In the genomic region with DNA sequence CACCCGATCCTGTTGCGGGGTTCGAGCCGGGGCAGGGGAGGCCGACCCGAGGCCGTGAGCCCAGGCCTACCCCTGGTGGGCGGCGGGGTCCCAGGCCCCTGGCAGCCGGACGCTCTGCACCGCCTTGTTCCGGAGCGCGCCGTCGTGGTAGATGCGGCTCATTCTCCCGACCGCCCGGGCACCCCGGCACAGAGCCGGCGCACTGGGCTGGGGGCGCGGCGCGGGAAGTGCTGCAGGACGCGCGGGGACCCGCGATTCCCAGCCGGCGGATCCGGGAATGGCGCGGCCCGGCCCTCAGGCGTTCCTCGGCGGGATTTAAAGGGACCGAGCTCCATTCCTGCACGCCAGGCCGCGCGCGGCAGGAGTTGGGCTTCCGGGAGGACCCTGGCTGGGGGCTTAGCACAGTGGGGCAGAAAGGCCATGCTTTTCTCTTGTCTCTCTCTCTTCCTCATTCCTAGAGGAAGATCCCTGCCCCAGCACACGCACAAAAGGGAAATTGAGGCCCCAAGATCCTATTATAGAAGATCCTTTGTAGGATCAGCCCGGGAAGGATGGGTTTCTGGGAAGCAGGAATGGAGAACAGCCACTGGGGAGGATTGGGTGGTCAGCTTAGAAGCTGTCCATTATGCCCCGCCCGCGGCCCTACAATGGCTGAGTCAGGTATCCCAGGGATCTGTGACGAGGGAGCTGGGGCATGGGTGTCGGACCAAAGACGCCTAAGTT, we compare ENCODE assay signal across 1 cellular context.
TF ChIP-seq lines count a peak whose summit lies in the region.

Gene ARPIN, minus strand, starts transcription at position 279 of the 723 bp plus-strand sequence. Its CDS starts 117 bp downstream, at position 162.

TF ChIP-seq in HEK293, 187 proteins besides CTCF, POLR2A, EP300 and RAD21 (continued from another document and continues in another):
- TF ChIP-seq PATZ1 (tag by site-specific recombination; IDR thresholded peaks at IDR 0.05) (0 out of 2 replicates have a peak, but pooled peaks have one; percentile 39), ZNF704 (tag by site-specific recombination; IDR thresholded peaks at IDR 0.05) (no peak), ZNF416 (tag by site-specific recombination; IDR thresholded peaks at IDR 0.05) (no peak), ZNF610 (tag by site-specific recombination; IDR thresholded peaks at IDR 0.05; ENCODE audit: borderline replicate concordance) (no peak), ZBTB8A (tag by site-specific recombination; IDR thresholded peaks at IDR 0.05) (0 out of 2 replicates have a peak, but pooled peaks have one; percentile 40), SP3 (tag by site-specific recombination; IDR thresholded peaks at IDR 0.05) (no peak; the same call in 1 of the 2 replicates), ZNF76 (tag by site-specific recombination; IDR thresholded peaks at IDR 0.05; ENCODE audit: borderline replicate concordance, low read depth) (peak; percentile 32; the same call in 1 of the 2 replicates), ZNF157 (tag by site-specific recombination; IDR thresholded peaks at IDR 0.05) (no peak), SCRT1 (tag by site-specific recombination; IDR thresholded peaks at IDR 0.05; ENCODE audit: borderline replicate concordance) (no peak), ZNF16 (tag by site-specific recombination; IDR thresholded peaks at IDR 0.05; ENCODE audit: low read depth) (no peak), ZNF561 (tag by site-specific recombination; IDR thresholded peaks at IDR 0.05; ENCODE audit: borderline replicate concordance) (peak; percentile 51; the same call in 1 of the 2 replicates), ZNF311 (tag by site-specific recombination; IDR thresholded peaks at IDR 0.05; ENCODE audit: borderline replicate concordance) (no peak), ZNF670 (tag by site-specific recombination; IDR thresholded peaks at IDR 0.05; ENCODE audit: low read depth) (no peak), ZNF202 (tag by site-specific recombination; IDR thresholded peaks at IDR 0.05; ENCODE audit: borderline replicate concordance) (no peak), ZIC2 (tag by site-specific recombination; IDR thresholded peaks at IDR 0.05) (peak; percentile 37), ZNF660 (tag by site-specific recombination; IDR thresholded peaks at IDR 0.05) (peak; percentile 79; the same call in 1 of the 2 replicates), ZNF24 (tag by site-specific recombination; IDR thresholded peaks at IDR 0.05) (no peak), GLIS2 (tag by site-specific recombination; IDR thresholded peaks at IDR 0.05) (peak; percentile 45), ZNF248 (tag by site-specific recombination; IDR thresholded peaks at IDR 0.05) (no peak), ZNF324 (tag by site-specific recombination; IDR thresholded peaks at IDR 0.05) (0 out of 2 replicates have a peak, but pooled peaks have one; percentile 13), ZNF394 (tag by site-specific recombination; IDR thresholded peaks at IDR 0.05; ENCODE audit: borderline replicate concordance) (no peak), PBX3 (CRISPR knock-in tag; IDR thresholded peaks at IDR 0.05) (peak; percentile 80; the same call in 1 of the 2 replicates), SP7 (tag by site-specific recombination; IDR thresholded peaks at IDR 0.05) (0 out of 2 replicates have a peak, but pooled peaks have one; percentile 33), YY2 (tag by site-specific recombination; IDR thresholded peaks at IDR 0.05) (0 out of 2 replicates have a peak, but pooled peaks have one; percentile 25), ZSCAN16 (tag by site-specific recombination; IDR thresholded peaks at IDR 0.05) (0 out of 2 replicates have a peak, but pooled peaks have one; percentile 26), ZNF785 (tag by site-specific recombination; IDR thresholded peaks at IDR 0.05) (no peak), KLF10 (tag by site-specific recombination; IDR thresholded peaks at IDR 0.05) (peak; percentile 62; the same call in 1 of the 2 replicates), IKZF3 (tag by site-specific recombination; IDR thresholded peaks at IDR 0.05) (peak; percentile 83), REPIN1 (tag by site-specific recombination; IDR thresholded peaks at IDR 0.05; ENCODE audit: low read depth) (no peak), YY1 (tag by site-specific recombination; IDR thresholded peaks at IDR 0.05) (peak; percentile 73; the same call in 1 of the 2 replicates)
- TF ChIP-seq, protein P1, sequence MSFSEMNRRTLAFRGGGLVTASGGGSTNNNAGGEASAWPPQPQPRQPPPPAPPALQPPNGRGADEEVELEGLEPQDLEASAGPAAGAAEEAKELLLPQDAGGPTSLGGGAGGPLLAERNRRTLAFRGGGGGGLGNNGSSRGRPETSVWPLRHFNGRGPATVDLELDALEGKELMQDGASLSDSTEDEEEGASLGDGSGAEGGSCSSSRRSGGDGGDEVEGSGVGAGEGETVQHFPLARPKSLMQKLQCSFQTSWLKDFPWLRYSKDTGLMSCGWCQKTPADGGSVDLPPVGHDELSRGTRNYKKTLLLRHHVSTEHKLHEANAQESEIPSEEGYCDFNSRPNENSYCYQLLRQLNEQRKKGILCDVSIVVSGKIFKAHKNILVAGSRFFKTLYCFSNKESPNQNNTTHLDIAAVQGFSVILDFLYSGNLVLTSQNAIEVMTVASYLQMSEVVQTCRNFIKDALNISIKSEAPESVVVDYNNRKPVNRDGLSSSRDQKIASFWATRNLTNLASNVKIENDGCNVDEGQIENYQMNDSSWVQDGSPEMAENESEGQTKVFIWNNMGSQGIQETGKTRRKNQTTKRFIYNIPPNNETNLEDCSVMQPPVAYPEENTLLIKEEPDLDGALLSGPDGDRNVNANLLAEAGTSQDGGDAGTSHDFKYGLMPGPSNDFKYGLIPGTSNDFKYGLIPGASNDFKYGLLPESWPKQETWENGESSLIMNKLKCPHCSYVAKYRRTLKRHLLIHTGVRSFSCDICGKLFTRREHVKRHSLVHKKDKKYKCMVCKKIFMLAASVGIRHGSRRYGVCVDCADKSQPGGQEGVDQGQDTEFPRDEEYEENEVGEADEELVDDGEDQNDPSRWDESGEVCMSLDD (tag by site-specific recombination; IDR thresholded peaks at IDR 0.05), result 0 out of 2 replicates have a peak, but pooled peaks have one; percentile 37
- TF ChIP-seq, protein P2, sequence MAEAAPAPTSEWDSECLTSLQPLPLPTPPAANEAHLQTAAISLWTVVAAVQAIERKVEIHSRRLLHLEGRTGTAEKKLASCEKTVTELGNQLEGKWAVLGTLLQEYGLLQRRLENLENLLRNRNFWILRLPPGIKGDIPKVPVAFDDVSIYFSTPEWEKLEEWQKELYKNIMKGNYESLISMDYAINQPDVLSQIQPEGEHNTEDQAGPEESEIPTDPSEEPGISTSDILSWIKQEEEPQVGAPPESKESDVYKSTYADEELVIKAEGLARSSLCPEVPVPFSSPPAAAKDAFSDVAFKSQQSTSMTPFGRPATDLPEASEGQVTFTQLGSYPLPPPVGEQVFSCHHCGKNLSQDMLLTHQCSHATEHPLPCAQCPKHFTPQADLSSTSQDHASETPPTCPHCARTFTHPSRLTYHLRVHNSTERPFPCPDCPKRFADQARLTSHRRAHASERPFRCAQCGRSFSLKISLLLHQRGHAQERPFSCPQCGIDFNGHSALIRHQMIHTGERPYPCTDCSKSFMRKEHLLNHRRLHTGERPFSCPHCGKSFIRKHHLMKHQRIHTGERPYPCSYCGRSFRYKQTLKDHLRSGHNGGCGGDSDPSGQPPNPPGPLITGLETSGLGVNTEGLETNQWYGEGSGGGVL (tag by site-specific recombination; IDR thresholded peaks at IDR 0.05), result 0 out of 2 replicates have a peak, but pooled peaks have one; percentile 3
- TF ChIP-seq, protein P3, sequence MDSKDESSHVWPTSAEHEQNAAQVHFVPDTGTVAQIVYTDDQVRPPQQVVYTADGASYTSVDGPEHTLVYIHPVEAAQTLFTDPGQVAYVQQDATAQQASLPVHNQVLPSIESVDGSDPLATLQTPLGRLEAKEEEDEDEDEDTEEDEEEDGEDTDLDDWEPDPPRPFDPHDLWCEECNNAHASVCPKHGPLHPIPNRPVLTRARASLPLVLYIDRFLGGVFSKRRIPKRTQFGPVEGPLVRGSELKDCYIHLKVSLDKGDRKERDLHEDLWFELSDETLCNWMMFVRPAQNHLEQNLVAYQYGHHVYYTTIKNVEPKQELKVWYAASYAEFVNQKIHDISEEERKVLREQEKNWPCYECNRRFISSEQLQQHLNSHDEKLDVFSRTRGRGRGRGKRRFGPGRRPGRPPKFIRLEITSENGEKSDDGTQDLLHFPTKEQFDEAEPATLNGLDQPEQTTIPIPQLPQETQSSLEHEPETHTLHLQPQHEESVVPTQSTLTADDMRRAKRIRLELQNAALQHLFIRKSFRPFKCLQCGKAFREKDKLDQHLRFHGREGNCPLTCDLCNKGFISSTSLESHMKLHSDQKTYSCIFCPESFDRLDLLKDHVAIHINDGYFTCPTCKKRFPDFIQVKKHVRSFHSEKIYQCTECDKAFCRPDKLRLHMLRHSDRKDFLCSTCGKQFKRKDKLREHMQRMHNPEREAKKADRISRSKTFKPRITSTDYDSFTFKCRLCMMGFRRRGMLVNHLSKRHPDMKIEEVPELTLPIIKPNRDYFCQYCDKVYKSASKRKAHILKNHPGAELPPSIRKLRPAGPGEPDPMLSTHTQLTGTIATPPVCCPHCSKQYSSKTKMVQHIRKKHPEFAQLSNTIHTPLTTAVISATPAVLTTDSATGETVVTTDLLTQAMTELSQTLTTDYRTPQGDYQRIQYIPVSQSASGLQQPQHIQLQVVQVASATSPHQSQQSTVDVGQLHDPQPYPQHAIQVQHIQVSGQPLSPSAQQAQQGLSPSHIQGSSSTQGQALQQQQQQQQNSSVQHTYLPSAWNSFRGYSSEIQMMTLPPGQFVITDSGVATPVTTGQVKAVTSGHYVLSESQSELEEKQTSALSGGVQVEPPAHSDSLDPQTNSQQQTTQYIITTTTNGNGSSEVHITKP (tag by site-specific recombination; IDR thresholded peaks at IDR 0.05), result peak; percentile 62
- TF ChIP-seq, protein P4, sequence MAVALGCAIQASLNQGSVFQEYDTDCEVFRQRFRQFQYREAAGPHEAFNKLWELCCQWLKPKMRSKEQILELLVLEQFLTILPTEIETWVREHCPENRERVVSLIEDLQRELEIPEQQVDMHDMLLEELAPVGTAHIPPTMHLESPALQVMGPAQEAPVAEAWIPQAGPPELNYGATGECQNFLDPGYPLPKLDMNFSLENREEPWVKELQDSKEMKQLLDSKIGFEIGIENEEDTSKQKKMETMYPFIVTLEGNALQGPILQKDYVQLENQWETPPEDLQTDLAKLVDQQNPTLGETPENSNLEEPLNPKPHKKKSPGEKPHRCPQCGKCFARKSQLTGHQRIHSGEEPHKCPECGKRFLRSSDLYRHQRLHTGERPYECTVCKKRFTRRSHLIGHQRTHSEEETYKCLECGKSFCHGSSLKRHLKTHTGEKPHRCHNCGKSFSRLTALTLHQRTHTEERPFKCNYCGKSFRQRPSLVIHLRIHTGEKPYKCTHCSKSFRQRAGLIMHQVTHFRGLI (tag by site-specific recombination; IDR thresholded peaks at IDR 0.05), result peak; percentile 84
- TF ChIP-seq, protein P5, sequence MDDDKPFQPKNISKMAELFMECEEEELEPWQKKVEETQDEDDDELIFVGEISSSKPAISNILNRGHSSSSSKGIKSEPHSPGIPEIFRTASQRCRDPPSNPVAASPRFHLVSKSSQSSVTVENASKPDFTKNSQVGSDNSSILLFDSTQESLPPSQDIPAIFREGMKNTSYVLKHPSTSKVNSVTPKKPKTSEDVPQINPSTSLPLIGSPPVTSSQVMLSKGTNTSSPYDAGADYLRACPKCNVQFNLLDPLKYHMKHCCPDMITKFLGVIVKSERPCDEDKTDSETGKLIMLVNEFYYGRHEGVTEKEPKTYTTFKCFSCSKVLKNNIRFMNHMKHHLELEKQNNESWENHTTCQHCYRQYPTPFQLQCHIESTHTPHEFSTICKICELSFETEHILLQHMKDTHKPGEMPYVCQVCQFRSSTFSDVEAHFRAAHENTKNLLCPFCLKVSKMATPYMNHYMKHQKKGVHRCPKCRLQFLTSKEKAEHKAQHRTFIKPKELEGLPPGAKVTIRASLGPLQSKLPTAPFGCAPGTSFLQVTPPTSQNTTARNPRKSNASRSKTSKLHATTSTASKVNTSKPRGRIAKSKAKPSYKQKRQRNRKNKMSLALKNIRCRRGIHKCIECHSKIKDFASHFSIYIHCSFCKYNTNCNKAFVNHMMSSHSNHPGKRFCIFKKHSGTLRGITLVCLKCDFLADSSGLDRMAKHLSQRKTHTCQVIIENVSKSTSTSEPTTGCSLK (tag by site-specific recombination; IDR thresholded peaks at IDR 0.05), result no peak
